Comparison of ENCODE assay signal across 19 cellular contexts in genomic region chr2:120244656-120245519, GRCh38. TPM values are rescaled to one million over a fixed set of nuclear protein-coding genes. Genes with fewer than 3 reads are reported as not detected.
DNase-seq lines count a peak whose midpoint lies in the region; ATAC-seq and TF ChIP-seq lines count a peak whose summit lies in the region.
"Had no signal": no experiment of that assay in that cellular context is flagged by ENCODE, and none has a peak within 500 bp of the region (broad histone marks: within the 10 kb centered on the region; RNA-seq: fewer than 3 reads in every experiment).

No MANE protein-coding gene starts in this region.

- H4K91ac ChIP-seq in mesenchymal stem cell (ENCODE audit: low read length): peak overlapping the region; percentile 31

- TF ChIP-seq CTCF in activated CD8-positive, alpha-beta T cell treated with anti-CD3 and anti-CD28 coated beads for 36 hours (IDR thresholded peaks at IDR 0.05): no peak
- no peak for TF ChIP-seq CTCF in WERI-Rb-1 (IDR thresholded peaks at IDR 0.05; ENCODE audit: low read depth, low read length)
- TF ChIP-seq CTCF in transverse colon (IDR thresholded peaks at IDR 0.05): no peak

- no peaks in the 10 kb centered on the region for H3K79me1 ChIP-seq in mesenchymal stem cell (replicated peaks; ENCODE audit: low read length, poor library complexity, severe bottlenecking)

- CTCF ChIA-PET in activated CD8-positive, alpha-beta T cell treated with anti-CD3 and anti-CD28 coated beads, Interleukin-2, amount 10 ng/mL, durations not matched to agents 7 days and 5 days (lab: Charles Lee): interaction anchor here (1.5 kb wide), 1 partner anchor 70 kb away, joined by 3 read pairs; no protein-coding TSS in a partner anchor
- CTCF ChIA-PET in activated CD8-positive, alpha-beta T cell treated with anti-CD3 and anti-CD28 coated beads for 36 hours (lab: Charles Lee): interaction anchor here (0.7 kb wide), 1 partner anchor 13 kb away, joined by 3 read pairs; no protein-coding TSS in a partner anchor

- H2BK15ac ChIP-seq in mesenchymal stem cell (ENCODE audit: low read depth, poor library complexity, severe bottlenecking): no peak overlapping the region

- intact Hi-C loops in activated CD8-positive, alpha-beta T cell treated with anti-CD3 and anti-CD28 coated beads for 36 hours (cut with micrococcal nuclease): no loop called here
- intact Hi-C loops in transverse colon (cut with DNase I; ENCODE audit: low total_unique reads): no loop called here

- no peak for ATAC-seq in activated CD8-positive, alpha-beta T cell treated with anti-CD3 and anti-CD28 coated beads, Interleukin-2, amount 10 ng/mL, durations not matched to agents 7 days and 5 days
- ATAC-seq in activated CD8-positive, alpha-beta T cell treated with anti-CD3 and anti-CD28 coated beads for 36 hours: no peak
- ATAC-seq: GM12878, natural killer cell had no signal

- H3K4me3 ChIP-seq in WERI-Rb-1 (ENCODE audit: low read depth, low read length): no peak overlapping the region
- H3K4me3 ChIP-seq in mesenchymal stem cell (ENCODE audit: insufficient read depth in 1 of 2, low read depth in 1 of 2, low read length in 2 of 2): no peak overlapping the region
- no peak overlapping the region for H3K4me3 ChIP-seq in transverse colon
- H3K4me3 ChIP-seq: GM12878, left ventricle myocardium inferior had no signal

- POLR2A ChIA-PET in activated CD8-positive, alpha-beta T cell treated with anti-CD3 and anti-CD28 coated beads, Interleukin-2, amount 10 ng/mL, durations not matched to agents 7 days and 5 days (lab: Charles Lee): interaction anchor here (0.7 kb wide), 1 partner anchor 17 kb away, joined by 3 read pairs; no protein-coding TSS in a partner anchor
- POLR2A ChIA-PET in activated CD8-positive, alpha-beta T cell treated with anti-CD3 and anti-CD28 coated beads for 36 hours (lab: Charles Lee): interaction anchor here (0.6 to 2.0 kb wide), 3 partner anchors 12 to 218 kb away, joined by 3 to 7 read pairs (median 5); no protein-coding TSS in a partner anchor

- in situ Hi-C loops in transverse colon (cut with MboI; ENCODE audit: low pct_ligation_motif_present in 1 of 4, low pct_unique_long_range_greater_than_20kb in 1 of 4, low sequenced_read_pairs in 3 of 4): no loop called here

- no peak overlapping the region for H3K23ac ChIP-seq in mesenchymal stem cell (ENCODE audit: low read length in 2 of 2)

- H2BK12ac ChIP-seq in mesenchymal stem cell (ENCODE audit: low read length in 2 of 2): peak overlapping the region; percentile 23 to 72

- H2AFZ ChIP-seq in mesenchymal stem cell (ENCODE audit: low read depth, low read length): no peak overlapping the region

- H4K8ac ChIP-seq in mesenchymal stem cell (ENCODE audit: low read length): peak overlapping the region; percentile 47

- H3K18ac ChIP-seq in mesenchymal stem cell (ENCODE audit: low read depth in 1 of 2, low read length in 2 of 2): peak overlapping the region; percentile 23 to 68

- H3K36me3 Mint-ChIP-seq in activated CD8-positive, alpha-beta T cell treated with anti-CD3 and anti-CD28 coated beads, Interleukin-2, amount 10 ng/mL, durations not matched to agents 7 days and 5 days (ENCODE audit: low read depth): peaks cover 4% of the 10 kb centered on the region
- no peaks in the 10 kb centered on the region for H3K36me3 Mint-ChIP-seq in activated CD8-positive, alpha-beta T cell treated with anti-CD3 and anti-CD28 coated beads for 36 hours (ENCODE audit: low read depth)
- H3K36me3 Mint-ChIP-seq: activated naive CD4-positive, alpha-beta T cell treated with anti-CD3 and anti-CD28 coated beads, Interleukin-2, amount 50 U/mL, for 24 hours; CD4-positive, alpha-beta memory T cell; natural killer cell had no signal

- no peak for DNase-seq in activated CD8-positive, alpha-beta T cell treated with anti-CD3 and anti-CD28 coated beads, Interleukin-2, amount 10 ng/mL, durations not matched to agents 7 days and 5 days
- no peak for DNase-seq in activated CD8-positive, alpha-beta T cell treated with anti-CD3 and anti-CD28 coated beads for 36 hours
- DNase-seq in WERI-Rb-1 (no peak), mesenchymal stem cell (no peak), transverse colon (no peak), putamen (ENCODE audit: low spot score) (no peak), NCI-H2171 treated with DMSO at 0.1 percent for 48 hours (lab: John Stamatoyannopoulos, UW) (no peak), nucleus accumbens (lab: John Stamatoyannopoulos, UW) (no peak)
- DNase-seq: activated CD4-positive, alpha-beta T cell treated with anti-CD3 and anti-CD28 coated beads for 1 hour; activated CD8-positive, alpha-beta memory T cell treated with anti-CD3 and anti-CD28 coated beads, Interleukin-2, amount 50 U/mL, for 48 hours; CD4-positive, alpha-beta memory T cell; effector CD4-positive, alpha-beta T cell; H9; left ventricle myocardium inferior; natural killer cell; NCI-H2107; T-helper 2 cell had no signal

- no peaks in the 10 kb centered on the region for H3K9me3 ChIP-seq in WERI-Rb-1 (ENCODE audit: severe bottlenecking)
- H3K9me3 ChIP-seq in mesenchymal stem cell (ENCODE audit: control insufficient read depth, low read length): no peaks in the 10 kb centered on the region
- H3K9me3 ChIP-seq in transverse colon: no peaks in the 10 kb centered on the region
- H3K9me3 ChIP-seq: left ventricle myocardium inferior had no signal

- H3K27me3 Mint-ChIP-seq in activated CD8-positive, alpha-beta T cell treated with anti-CD3 and anti-CD28 coated beads, Interleukin-2, amount 10 ng/mL, durations not matched to agents 7 days and 5 days (ENCODE audit: low read depth): peaks cover 22% of the 10 kb centered on the region
- H3K27me3 Mint-ChIP-seq in activated CD8-positive, alpha-beta T cell treated with anti-CD3 and anti-CD28 coated beads for 36 hours: peaks cover 6% of the 10 kb centered on the region

- H3K4me3 Mint-ChIP-seq in activated CD8-positive, alpha-beta T cell treated with anti-CD3 and anti-CD28 coated beads, Interleukin-2, amount 10 ng/mL, durations not matched to agents 7 days and 5 days: no peak overlapping the region
- H3K4me3 Mint-ChIP-seq in activated CD8-positive, alpha-beta T cell treated with anti-CD3 and anti-CD28 coated beads for 36 hours: no peak overlapping the region
- H3K4me3 Mint-ChIP-seq: activated naive CD4-positive, alpha-beta T cell treated with anti-CD3 and anti-CD28 coated beads, Interleukin-2, amount 50 U/mL, for 24 hours; CD4-positive, alpha-beta memory T cell; H9; natural killer cell had no signal

- H3K9ac ChIP-seq in mesenchymal stem cell (ENCODE audit: low read length): no peak overlapping the region

- TF ChIP-seq EP300 in transverse colon (IDR thresholded peaks at IDR 0.05; ENCODE audit: low read depth): no peak

- peaks cover 20% of the 10 kb centered on the region for H3K4me1 Mint-ChIP-seq in activated CD8-positive, alpha-beta T cell treated with anti-CD3 and anti-CD28 coated beads, Interleukin-2, amount 10 ng/mL, durations not matched to agents 7 days and 5 days (ENCODE audit: low read depth)
- H3K4me1 Mint-ChIP-seq in activated CD8-positive, alpha-beta T cell treated with anti-CD3 and anti-CD28 coated beads for 36 hours (ENCODE audit: low read depth): peaks cover 1% of the 10 kb centered on the region
- H3K4me1 Mint-ChIP-seq: activated naive CD4-positive, alpha-beta T cell treated with anti-CD3 and anti-CD28 coated beads, Interleukin-2, amount 50 U/mL, for 24 hours; natural killer cell had no signal

- H3K36me3 ChIP-seq in WERI-Rb-1: no peaks in the 10 kb centered on the region
- H3K36me3 ChIP-seq in mesenchymal stem cell (ENCODE audit: control insufficient read depth in 1 of 2, insufficient read depth in 2 of 2, low read depth in 1 of 2, low read length in 2 of 2): no peaks in the 10 kb centered on the region
- H3K36me3 ChIP-seq in transverse colon: no peaks in the 10 kb centered on the region
- H3K36me3 ChIP-seq: left ventricle myocardium inferior had no signal

- H2BK5ac ChIP-seq in mesenchymal stem cell (ENCODE audit: low read depth, low read length, poor library complexity, severe bottlenecking): no peak overlapping the region

- no peaks in the 10 kb centered on the region for H3K27me3 ChIP-seq in WERI-Rb-1 (ENCODE audit: insufficient read depth, low read depth, severe bottlenecking)
- H3K27me3 ChIP-seq in mesenchymal stem cell (ENCODE audit: control insufficient read depth in 1 of 2, insufficient read depth in 1 of 2, low read length in 2 of 2): peaks cover 4 to 5% of the 10 kb centered on the region in 2 experiments
- no peaks in the 10 kb centered on the region for H3K27me3 ChIP-seq in transverse colon

- H3K27ac ChIP-seq in WERI-Rb-1 (peak overlapping the region; percentile 89), mesenchymal stem cell (ENCODE audit: low read length, poor library complexity, severe bottlenecking) (no peak overlapping the region), transverse colon (peak overlapping the region; percentile 75 to 89 (median 79))
- H3K27ac ChIP-seq: left ventricle myocardium inferior had no signal

- peak overlapping the region; percentile 20 for H3K27ac Mint-ChIP-seq in activated CD8-positive, alpha-beta T cell treated with anti-CD3 and anti-CD28 coated beads, Interleukin-2, amount 10 ng/mL, durations not matched to agents 7 days and 5 days
- no peak overlapping the region for H3K27ac Mint-ChIP-seq in activated CD8-positive, alpha-beta T cell treated with anti-CD3 and anti-CD28 coated beads for 36 hours
- H3K27ac Mint-ChIP-seq: activated naive CD4-positive, alpha-beta T cell treated with anti-CD3 and anti-CD28 coated beads, Interleukin-2, amount 50 U/mL, for 24 hours; natural killer cell had no signal

- WGBS in mesenchymal stem cell: 77% methylated on average over 12 of the region's 12 CpGs
- 71 to 100% methylated on average over 1 to 12 of the region's 12 CpGs for WGBS in transverse colon (ENCODE audit: low coverage in 1 of 2), 2 donors

- H3K4me2 ChIP-seq in mesenchymal stem cell (ENCODE audit: low read length, poor library complexity, severe bottlenecking): no peak overlapping the region

- H3K9me3 Mint-ChIP-seq in activated CD8-positive, alpha-beta T cell treated with anti-CD3 and anti-CD28 coated beads, Interleukin-2, amount 10 ng/mL, durations not matched to agents 7 days and 5 days (ENCODE audit: insufficient read depth): no peaks in the 10 kb centered on the region
- H3K9me3 Mint-ChIP-seq in activated CD8-positive, alpha-beta T cell treated with anti-CD3 and anti-CD28 coated beads for 36 hours: peaks cover 4% of the 10 kb centered on the region
- H3K9me3 Mint-ChIP-seq: activated naive CD4-positive, alpha-beta T cell treated with anti-CD3 and anti-CD28 coated beads, Interleukin-2, amount 50 U/mL, for 24 hours; CD4-positive, alpha-beta memory T cell; natural killer cell had no signal

- H2AK5ac ChIP-seq in mesenchymal stem cell (ENCODE audit: low read length, severe bottlenecking): no peak overlapping the region

- H3K4me1 ChIP-seq in mesenchymal stem cell (ENCODE audit: control insufficient read depth, insufficient read depth, low read depth, low read length): peaks cover 25% of the 10 kb centered on the region
- H3K4me1 ChIP-seq in transverse colon: peaks cover 19 to 21% (median 19%) of the 10 kb centered on the region in 4 donors

- no peak for TF ChIP-seq POLR2A in transverse colon (IDR thresholded peaks at IDR 0.05)

- H3K4ac ChIP-seq in mesenchymal stem cell (ENCODE audit: low read depth in 1 of 2, low read length in 2 of 2): no peak overlapping the region

- H3K14ac ChIP-seq in mesenchymal stem cell (ENCODE audit: low read length in 2 of 2): peak overlapping the region in 1 of 2 experiments; percentile 62

- H2BK120ac ChIP-seq in mesenchymal stem cell (ENCODE audit: low read depth, low read length): peak overlapping the region; percentile 24

RNA-seq across cellular contexts. Expression of gene RALB, which starts 7.8 kb away (rescaled TPM):
- total RNA-seq in activated CD8-positive, alpha-beta T cell treated with anti-CD3 and anti-CD28 coated beads, Interleukin-2, amount 10 ng/mL, durations not matched to agents 7 days and 5 days: 10 to 100 TPM; 39.4 to 45.4 TPM
- total RNA-seq in activated CD8-positive, alpha-beta T cell treated with anti-CD3 and anti-CD28 coated beads for 36 hours: 10 to 100 TPM; 16.7 to 17.6 TPM
- polyA plus RNA-seq in mesenchymal stem cell (2013, experiment 1 of 2): 50.6 TPM
- polyA plus RNA-seq in mesenchymal stem cell (2013, experiment 2 of 2): 51.3 TPM
- 10 to 100 TPM; 18.9 to 81.0 (median 59.4) TPM for total RNA-seq in transverse colon

RNA-seq across cellular contexts. Expression of gene TMEM185B, which starts 21.7 kb away (rescaled TPM):
- 10 to 100 TPM; 25.6 to 25.8 TPM for total RNA-seq in activated CD8-positive, alpha-beta T cell treated with anti-CD3 and anti-CD28 coated beads, Interleukin-2, amount 10 ng/mL, durations not matched to agents 7 days and 5 days
- total RNA-seq in activated CD8-positive, alpha-beta T cell treated with anti-CD3 and anti-CD28 coated beads for 36 hours: 10 to 100 TPM; 16.7 to 17.2 TPM
- 24.4 TPM for polyA plus RNA-seq in mesenchymal stem cell (2013, experiment 1 of 2)
- polyA plus RNA-seq in mesenchymal stem cell (2013, experiment 2 of 2): 24.2 TPM
- total RNA-seq in transverse colon: 10 to 100 TPM; 12.1 to 23.2 (median 17.8) TPM
